ENCODE assay signal across 9 cellular contexts in genomic region chr3:44555753-44556152, GRCh38. TPM values are rescaled to one million over a fixed set of nuclear protein-coding genes. Genes with fewer than 3 reads are reported as not detected.
DNase-seq lines count a peak whose midpoint lies in the region; ATAC-seq and TF ChIP-seq lines count a peak whose summit lies in the region.
"Had no signal": no experiment of that assay in that cellular context is flagged by ENCODE, and none has a peak within 500 bp of the region (broad histone marks: within the 10 kb centered on the region; RNA-seq: fewer than 3 reads in every experiment).

No MANE protein-coding gene starts in this region.

- peaks cover 2% of the 10 kb centered on the region for H3K36me3 ChIP-seq in kidney epithelial cell (ENCODE audit: control insufficient read depth, insufficient read depth, low read length)
- H3K36me3 ChIP-seq in testis (ENCODE audit: low read depth, missing control alignments) = no peaks in the 10 kb centered on the region

- peak overlapping the region; percentile 86 for H3K4me3 Mint-ChIP-seq in activated CD4-positive, alpha-beta T cell treated with anti-CD3 and anti-CD28 coated beads, Interleukin-2, amount 10 ng/mL, durations not matched to agents 24 days and 14 days
- H3K4me3 Mint-ChIP-seq in activated T-helper 2 cell treated with anti-CD3 and anti-CD28 coated beads, Interferon-gamma antibody, Interleukin-2, Interleukin-4, amounts not matched to agents 10 μg/mL and 5 μg/mL and 100 μg/mL, durations not matched to agents 14 hours and 24 hours and 36 hours (ENCODE audit: low read depth) = peak overlapping the region; percentile 83

- 8 to 11% methylated on average over 5 of the region's 5 CpGs for WGBS in testis, 2 donors

- peaks cover 9% of the 10 kb centered on the region for H3K4me1 ChIP-seq in testis

- H3K36me3 Mint-ChIP-seq in activated CD4-positive, alpha-beta T cell treated with anti-CD3 and anti-CD28 coated beads, Interleukin-2, amount 10 ng/mL, durations not matched to agents 24 days and 14 days (ENCODE audit: low read depth) = peaks cover 8% of the 10 kb centered on the region
- peaks cover 15% of the 10 kb centered on the region for H3K36me3 Mint-ChIP-seq in activated T-helper 2 cell treated with anti-CD3 and anti-CD28 coated beads, Interferon-gamma antibody, Interleukin-2, Interleukin-4, amounts not matched to agents 10 μg/mL and 5 μg/mL and 100 μg/mL, durations not matched to agents 14 hours and 24 hours and 36 hours (ENCODE audit: low read depth)

- ATAC-seq in GM19035 (IDR thresholded peaks at IDR 0.05; ENCODE audit: unreplicated experiment) = no peak

- no peak overlapping the region for H3K27ac Mint-ChIP-seq in activated CD4-positive, alpha-beta T cell treated with anti-CD3 and anti-CD28 coated beads, Interleukin-2, amount 10 ng/mL, durations not matched to agents 24 days and 14 days
- no peak overlapping the region for H3K27ac Mint-ChIP-seq in activated T-helper 2 cell treated with anti-CD3 and anti-CD28 coated beads, Interferon-gamma antibody, Interleukin-2, Interleukin-4, amounts not matched to agents 10 μg/mL and 5 μg/mL and 100 μg/mL, durations not matched to agents 14 hours and 24 hours and 36 hours

- no peak for TF ChIP-seq POLR2A in testis (IDR thresholded peaks at IDR 0.05)

- H3K9me3 ChIP-seq in testis = no peaks in the 10 kb centered on the region

- peak; percentile 55 for DNase-seq in activated CD4-positive, alpha-beta T cell treated with anti-CD3 and anti-CD28 coated beads, Interleukin-2, amount 10 ng/mL, durations not matched to agents 24 days and 14 days
- DNase-seq in activated CD4-positive, alpha-beta T cell treated with anti-CD3 and anti-CD28 coated beads for 1 hour = no peak
- DNase-seq in activated T-helper 2 cell treated with anti-CD3 and anti-CD28 coated beads, Interferon-gamma antibody, Interleukin-2, Interleukin-4, amounts not matched to agents 10 μg/mL and 5 μg/mL and 100 μg/mL, durations not matched to agents 14 hours and 24 hours and 36 hours (ENCODE audit: low spot score) = no peak
- DNase-seq in kidney epithelial cell (ENCODE audit: low read depth) (no peak), testis (no peak), SKM-1 (lab: John Stamatoyannopoulos, UW; ENCODE audit: unreplicated experiment) (no peak), GM19238 (ENCODE audit: insufficient read length, low spot score) (no peak)

- H3K4me3 ChIP-seq in kidney epithelial cell (ENCODE audit: low read depth, low read length) (peak overlapping the region; percentile 62), testis (peak overlapping the region; percentile 66 to 81)

- TF ChIP-seq CTCF in kidney epithelial cell (IDR thresholded peaks at IDR 0.05; ENCODE audit: insufficient read depth, low read length, poor library complexity, severe bottlenecking) (no peak), testis (IDR thresholded peaks at IDR 0.05) (no peak)

- H3K9me3 Mint-ChIP-seq in activated CD4-positive, alpha-beta T cell treated with anti-CD3 and anti-CD28 coated beads, Interleukin-2, amount 10 ng/mL, durations not matched to agents 24 days and 14 days = peaks cover 21% of the 10 kb centered on the region
- peaks cover 27% of the 10 kb centered on the region for H3K9me3 Mint-ChIP-seq in activated T-helper 2 cell treated with anti-CD3 and anti-CD28 coated beads, Interferon-gamma antibody, Interleukin-2, Interleukin-4, amounts not matched to agents 10 μg/mL and 5 μg/mL and 100 μg/mL, durations not matched to agents 14 hours and 24 hours and 36 hours

- H3K27me3 ChIP-seq in kidney epithelial cell (ENCODE audit: control insufficient read depth, insufficient read depth, low read length) (no peaks in the 10 kb centered on the region), testis (no peaks in the 10 kb centered on the region)

- H3K4me1 Mint-ChIP-seq in activated CD4-positive, alpha-beta T cell treated with anti-CD3 and anti-CD28 coated beads, Interleukin-2, amount 10 ng/mL, durations not matched to agents 24 days and 14 days = peaks cover 8% of the 10 kb centered on the region
- H3K4me1 Mint-ChIP-seq in activated T-helper 2 cell treated with anti-CD3 and anti-CD28 coated beads, Interferon-gamma antibody, Interleukin-2, Interleukin-4, amounts not matched to agents 10 μg/mL and 5 μg/mL and 100 μg/mL, durations not matched to agents 14 hours and 24 hours and 36 hours (ENCODE audit: low read depth) = peaks cover 9% of the 10 kb centered on the region

- no peaks in the 10 kb centered on the region for H3K27me3 Mint-ChIP-seq in activated CD4-positive, alpha-beta T cell treated with anti-CD3 and anti-CD28 coated beads, Interleukin-2, amount 10 ng/mL, durations not matched to agents 24 days and 14 days
- peaks cover 2% of the 10 kb centered on the region for H3K27me3 Mint-ChIP-seq in activated T-helper 2 cell treated with anti-CD3 and anti-CD28 coated beads, Interferon-gamma antibody, Interleukin-2, Interleukin-4, amounts not matched to agents 10 μg/mL and 5 μg/mL and 100 μg/mL, durations not matched to agents 14 hours and 24 hours and 36 hours (ENCODE audit: low read depth)

- intact Hi-C loops in activated CD4-positive, alpha-beta T cell treated with anti-CD3 and anti-CD28 coated beads, Interleukin-2, amount 10 ng/mL, durations not matched to agents 24 days and 14 days (cut with micrococcal nuclease) = no loop called here
- intact Hi-C loops in activated T-helper 2 cell treated with anti-CD3 and anti-CD28 coated beads, Interferon-gamma antibody, Interleukin-2, Interleukin-4, amounts not matched to agents 10 μg/mL and 5 μg/mL and 100 μg/mL, durations not matched to agents 14 hours and 24 hours and 36 hours (cut with micrococcal nuclease) = no loop called here
- intact Hi-C loops in testis (cut with DNase I; ENCODE audit: low total_unique reads) = no loop called here

- no peak overlapping the region for H3K27ac ChIP-seq in testis
- H3K27ac ChIP-seq: C4-2B had no signal

RNA-seq across cellular contexts. Expression of gene ZKSCAN7, which starts 0.8 kb away (rescaled TPM):
- 0.79 and 0.90 TPM in 2 replicates for total RNA-seq in activated CD4-positive, alpha-beta T cell treated with anti-CD3 and anti-CD28 coated beads, Interleukin-2, amount 10 ng/mL, durations not matched to agents 24 days and 14 days
- total RNA-seq in activated T-helper 2 cell treated with anti-CD3 and anti-CD28 coated beads, Interferon-gamma antibody, Interleukin-2, Interleukin-4, amounts not matched to agents 10 μg/mL and 5 μg/mL and 100 μg/mL, durations not matched to agents 14 hours and 24 hours and 36 hours = 0.83 and 1.3 TPM in 2 replicates
- total RNA-seq in kidney epithelial cell (5.3 and 6.9 TPM in 2 replicates), testis (10 to 100 TPM; 20.1 to 26.4 TPM)
- 11.5 TPM for polyA plus RNA-seq in testis (ENCODE audit: insufficient read depth, low read depth, low replicate concordance)

RNA-seq across cellular contexts. Expression of gene ZNF660, which starts 29.0 kb away (rescaled TPM):
- total RNA-seq in activated CD4-positive, alpha-beta T cell treated with anti-CD3 and anti-CD28 coated beads, Interleukin-2, amount 10 ng/mL, durations not matched to agents 24 days and 14 days = 0.17 and 0.30 TPM in 2 replicates
- 0.07 and 0.32 TPM in 2 replicates for total RNA-seq in activated T-helper 2 cell treated with anti-CD3 and anti-CD28 coated beads, Interferon-gamma antibody, Interleukin-2, Interleukin-4, amounts not matched to agents 10 μg/mL and 5 μg/mL and 100 μg/mL, durations not matched to agents 14 hours and 24 hours and 36 hours
- 2.3 and 2.5 TPM in 2 replicates for total RNA-seq in kidney epithelial cell
- 1 to 10 TPM; 3.8 to 5.9 TPM for total RNA-seq in testis
- polyA plus RNA-seq in testis (ENCODE audit: insufficient read depth, low read depth, low replicate concordance) = 4.1 TPM
